In the genomic region with DNA sequence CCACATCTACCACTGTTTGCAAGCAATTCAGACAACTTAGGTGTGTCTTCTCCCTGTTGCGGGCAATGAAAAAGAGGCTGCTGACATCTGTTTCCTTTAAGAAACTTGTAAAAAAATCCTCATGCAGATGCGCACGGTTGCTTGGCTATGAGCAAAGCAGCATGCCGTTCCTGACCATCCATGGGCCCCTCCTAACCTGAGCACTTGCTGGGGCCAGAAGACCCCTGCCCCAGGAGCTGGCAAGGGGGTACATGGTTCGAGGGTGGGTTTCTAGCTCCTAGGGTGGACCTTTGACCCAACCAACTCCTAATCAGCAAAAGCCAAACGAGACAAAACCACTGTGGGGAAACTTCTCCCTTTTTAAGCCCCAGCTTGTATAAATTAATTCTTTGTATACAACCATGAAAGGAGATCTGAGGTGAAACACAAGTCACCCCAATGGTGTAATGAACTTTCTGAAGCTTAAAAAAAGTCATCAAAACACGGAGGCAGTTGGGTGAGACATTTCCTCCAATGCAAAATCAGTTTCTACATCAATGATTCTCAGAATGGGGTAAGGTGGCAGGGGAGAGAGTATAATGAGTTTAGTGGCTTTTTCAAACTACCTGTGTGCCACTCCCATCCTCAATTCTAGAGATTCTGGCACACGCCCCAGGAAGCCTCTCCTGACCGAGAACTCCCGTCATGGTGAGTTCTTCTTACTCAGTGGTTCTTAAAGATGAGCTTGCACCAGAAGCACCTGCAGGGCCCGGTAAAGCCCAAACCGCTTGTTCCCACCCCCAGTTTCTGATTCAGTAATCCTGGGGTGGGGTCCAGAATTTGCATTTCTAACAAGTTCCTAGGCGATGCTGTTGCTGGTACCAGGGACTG, we compare ENCODE assay signal across 10 cellular contexts. TPM values are rescaled to one million over a fixed set of nuclear protein-coding genes. Genes with fewer than 3 reads are reported as not detected.
DNase-seq lines count a peak whose midpoint lies in the region; ATAC-seq lines count a peak whose summit lies in the region.
"Had no signal": no experiment of that assay in that cellular context is flagged by ENCODE, and none has a peak within 500 bp of the region (broad histone marks: within the 10 kb centered on the region; RNA-seq: fewer than 3 reads in every experiment).

No MANE protein-coding gene starts in this region.

- DNase-seq in activated naive CD4-positive, alpha-beta T cell treated with anti-CD3 and anti-CD28 coated beads for 36 hours: peak; percentile 88
- DNase-seq in activated naive CD4-positive, alpha-beta T cell treated with Interleukin-2 at 50 U/mL for 16 hours: no peak
- peak; percentile 59 for DNase-seq in UCSD-AML1 (lab: John Stamatoyannopoulos, UW; ENCODE audit: unreplicated experiment)
- no peak for DNase-seq in cerebellar cortex (ENCODE audit: low spot score)
- DNase-seq in cortex of kidney (lab: John Stamatoyannopoulos, UW): no peak
- DNase-seq in glomerular visceral epithelial cell (ENCODE audit: extremely low spot score): no peak
- DNase-seq: testis had no signal

- CTCF ChIA-PET in activated naive CD4-positive, alpha-beta T cell treated with anti-CD3 and anti-CD28 coated beads for 36 hours (lab: Charles Lee): interaction anchor here (0.6 to 1.9 kb wide), 3 partner anchors 9 to 176 kb away, joined by 3 to 8 read pairs (median 3); no protein-coding TSS in a partner anchor

- H3K9me3 Mint-ChIP-seq in activated naive CD4-positive, alpha-beta T cell treated with anti-CD3 and anti-CD28 coated beads for 36 hours: no peaks in the 10 kb centered on the region
- H3K9me3 Mint-ChIP-seq in stimulated activated naive CD8-positive, alpha-beta T cell treated with anti-CD3 and anti-CD28 coated beads, Interleukin-15, Interleukin-2, amounts not matched to agents 100 ng/mL and 50 ng/mL, for 24 hours: peaks cover 5% of the 10 kb centered on the region

- H3K4me3 Mint-ChIP-seq in activated naive CD4-positive, alpha-beta T cell treated with anti-CD3 and anti-CD28 coated beads for 36 hours: peak overlapping the region; percentile 19
- H3K4me3 Mint-ChIP-seq in stimulated activated naive CD8-positive, alpha-beta T cell treated with anti-CD3 and anti-CD28 coated beads, Interleukin-15, Interleukin-2, amounts not matched to agents 100 ng/mL and 50 ng/mL, for 24 hours: peak overlapping the region; percentile 46

- peaks cover 37% of the 10 kb centered on the region for H3K4me1 Mint-ChIP-seq in activated naive CD4-positive, alpha-beta T cell treated with anti-CD3 and anti-CD28 coated beads for 36 hours (ENCODE audit: low read depth)
- H3K4me1 Mint-ChIP-seq in stimulated activated naive CD8-positive, alpha-beta T cell treated with anti-CD3 and anti-CD28 coated beads, Interleukin-15, Interleukin-2, amounts not matched to agents 100 ng/mL and 50 ng/mL, for 24 hours (ENCODE audit: low read depth): peaks cover 39% of the 10 kb centered on the region

- intact Hi-C loops in activated naive CD4-positive, alpha-beta T cell treated with anti-CD3 and anti-CD28 coated beads for 36 hours (cut with micrococcal nuclease): loop anchor here (1.0 to 10.0 kb wide), 13 partner anchors 17 to 1412 kb away; partner anchors contain the start of genes ATP13A3 and OPA1

- peak; percentile 51 for ATAC-seq in HG03025 (IDR thresholded peaks at IDR 0.05; ENCODE audit: low FRiP score, unreplicated experiment)
- ATAC-seq: Panc1 had no signal

- H3K27me3 Mint-ChIP-seq in activated naive CD4-positive, alpha-beta T cell treated with anti-CD3 and anti-CD28 coated beads for 36 hours (ENCODE audit: low read depth): no peaks in the 10 kb centered on the region
- H3K27me3 Mint-ChIP-seq in stimulated activated naive CD8-positive, alpha-beta T cell treated with anti-CD3 and anti-CD28 coated beads, Interleukin-15, Interleukin-2, amounts not matched to agents 100 ng/mL and 50 ng/mL, for 24 hours: peaks cover 12% of the 10 kb centered on the region

- H3K27ac Mint-ChIP-seq in activated naive CD4-positive, alpha-beta T cell treated with anti-CD3 and anti-CD28 coated beads for 36 hours: peak overlapping the region; percentile 94
- no peak overlapping the region for H3K27ac Mint-ChIP-seq in stimulated activated naive CD8-positive, alpha-beta T cell treated with anti-CD3 and anti-CD28 coated beads, Interleukin-15, Interleukin-2, amounts not matched to agents 100 ng/mL and 50 ng/mL, for 24 hours

- peaks cover 2% of the 10 kb centered on the region for H3K36me3 Mint-ChIP-seq in activated naive CD4-positive, alpha-beta T cell treated with anti-CD3 and anti-CD28 coated beads for 36 hours (ENCODE audit: low read depth)
- H3K36me3 Mint-ChIP-seq in stimulated activated naive CD8-positive, alpha-beta T cell treated with anti-CD3 and anti-CD28 coated beads, Interleukin-15, Interleukin-2, amounts not matched to agents 100 ng/mL and 50 ng/mL, for 24 hours (ENCODE audit: low read depth): no peaks in the 10 kb centered on the region

RNA-seq across cellular contexts. Expression of gene CPN2, which starts 44.1 kb away (rescaled TPM):
- not detected for total RNA-seq in activated naive CD4-positive, alpha-beta T cell treated with anti-CD3 and anti-CD28 coated beads for 36 hours

Comparison
In these comparisons a context has a peak if more than half of its experiments do, and no peak if none do; other contexts are left out.
1. DNase-seq: peak in activated naive CD4-positive, alpha-beta T cell treated with anti-CD3 and anti-CD28 coated beads for 36 hours (single experiment) and UCSD-AML1 (single experiment); none in activated naive CD4-positive, alpha-beta T cell treated with Interleukin-2 at 50 U/mL for 16 hours (single experiment), cerebellar cortex (single experiment), cortex of kidney (single experiment) and glomerular visceral epithelial cell (single experiment).